9 cellular contexts compared by ENCODE assay signal in genomic region chr11:113384551-113384950, GRCh38. TPM values are rescaled to one million over a fixed set of nuclear protein-coding genes. Genes with fewer than 3 reads are reported as not detected.
DNase-seq lines count a peak whose midpoint lies in the region; ATAC-seq and TF ChIP-seq lines count a peak whose summit lies in the region.
"Had no signal": no experiment of that assay in that cellular context is flagged by ENCODE, and none has a peak within 500 bp of the region (broad histone marks: within the 10 kb centered on the region; RNA-seq: fewer than 3 reads in every experiment).

No MANE protein-coding gene starts in this region.

- H3K9me3 Mint-ChIP-seq in natural killer cell = no peaks in the 10 kb centered on the region

- no peaks in the 10 kb centered on the region for H3K27me3 Mint-ChIP-seq in natural killer cell (ENCODE audit: low read depth in 2 of 2)

- no peaks in the 10 kb centered on the region for H3K36me3 Mint-ChIP-seq in natural killer cell

- peak; percentile 38 for DNase-seq in NCI-H146 (lab: John Stamatoyannopoulos, UW)
- no peak for DNase-seq in NCI-H146 treated with DMSO at 0.1 percent for 48 hours (lab: John Stamatoyannopoulos, UW; ENCODE audit: unreplicated experiment)
- peak; percentile 51 for DNase-seq in NCI-H82 treated with DMSO at 0.1 percent for 48 hours (lab: John Stamatoyannopoulos, UW; ENCODE audit: unreplicated experiment)
- DNase-seq in stromal cell of bone marrow (ENCODE audit: low read depth) = peak; percentile 39
- DNase-seq in natural killer cell = no peak
- DNase-seq: colonic mucosa had no signal

- intact Hi-C loops in natural killer cell (cut with micrococcal nuclease) = no loop called here

- no peak for TF ChIP-seq CTCF in natural killer cell (IDR thresholded peaks at IDR 0.05)

- H3K4me1 Mint-ChIP-seq in natural killer cell = no peaks in the 10 kb centered on the region

- H3K27ac Mint-ChIP-seq in natural killer cell = no peak overlapping the region

- peak; percentile 99 for ATAC-seq in esophagus mucosa
- no peak for ATAC-seq in GM18909 (IDR thresholded peaks at IDR 0.05; ENCODE audit: poor library complexity, unreplicated experiment)
- ATAC-seq in GM21717 (IDR thresholded peaks at IDR 0.05; ENCODE audit: unreplicated experiment) = no peak
- no peak for ATAC-seq in natural killer cell

- H3K4me3 Mint-ChIP-seq in natural killer cell = no peak overlapping the region

RNA-seq across cellular contexts. Expression of gene ANKK1, which starts 3.0 kb away (rescaled TPM):
- total RNA-seq in esophagus mucosa (0.72 TPM), natural killer cell (under 1 TPM; 0.40 to 0.93 (median 0.73) TPM)

Comparison
In these comparisons a context has a peak if more than half of its experiments do, and no peak if none do; other contexts are left out.
1. DNase-seq: peak in NCI-H146 (single experiment), NCI-H82 treated with DMSO at 0.1 percent for 48 hours (single experiment) and stromal cell of bone marrow (single experiment); none in NCI-H146 treated with DMSO at 0.1 percent for 48 hours (single experiment) and natural killer cell (single experiment).